In the genomic region with DNA sequence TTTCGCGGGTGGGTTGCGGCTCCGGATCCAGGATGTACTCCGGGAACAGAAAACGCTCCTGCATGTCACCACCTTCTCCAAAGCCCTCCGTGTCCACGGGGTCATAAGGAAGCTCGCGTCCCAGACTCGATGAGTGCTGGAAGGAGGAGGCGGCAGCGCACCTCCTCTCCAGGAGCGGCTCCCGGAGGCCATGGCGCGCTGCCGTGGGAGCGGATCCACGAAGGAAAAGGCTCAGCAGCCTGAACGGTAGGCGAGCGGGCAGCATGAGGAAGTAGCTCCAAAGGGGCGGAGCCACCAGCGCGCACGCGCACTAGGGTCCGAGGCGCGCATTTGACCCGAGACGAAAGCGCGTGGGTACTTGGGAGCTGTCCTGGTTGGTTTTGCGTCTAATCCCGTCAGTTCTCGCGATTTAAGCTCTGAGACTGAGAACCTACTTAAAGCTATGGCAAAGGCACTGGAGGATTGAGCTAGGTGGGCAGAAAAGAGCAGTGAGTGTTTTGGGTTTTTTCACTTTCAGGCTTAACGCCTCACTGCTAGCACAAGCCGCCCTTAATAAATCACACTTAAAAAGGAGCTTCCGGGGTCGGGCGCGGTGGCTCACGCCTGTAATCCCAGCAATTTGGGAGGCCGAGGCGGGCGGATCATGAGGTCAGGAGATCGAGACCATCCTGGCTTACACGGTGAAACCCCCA, we compare ENCODE assay signal across 8 cellular contexts. TPM values are rescaled to one million over a fixed set of nuclear protein-coding genes. Genes with fewer than 3 reads are reported as not detected.
A peak's percentile ranks its signal among the peaks of the same experiment; 100 is the strongest.
DNase-seq lines count a peak whose midpoint lies in the region; ATAC-seq, FAIRE-seq and TF ChIP-seq lines count a peak whose summit lies in the region.

A gene (minus strand): TSS at position 286 of the 692 bp plus-strand sequence. CDS start 21 bp downstream, at position 265.

- H3K4me3 ChIP-seq in kidney (ENCODE audit: low read length in 2 of 2), result peak within 1 kb of the TSS; percentile 97

- peak; percentile 94 for DNase-seq in AML-193 (lab: John Stamatoyannopoulos, UW)
- DNase-seq in NCI-H510A treated with DMSO at 0.1 percent for 48 hours (lab: John Stamatoyannopoulos, UW), result peak; percentile 98
- DNase-seq in activated CD4-positive, alpha-beta T cell treated with anti-CD3 and anti-CD28 coated beads for 24 hours (ENCODE audit: low read depth in 2 of 2), result peak; percentile 95 to 96
- DNase-seq in chondrocyte (ENCODE audit: low spot score), result peak; percentile 98
- peak; percentile 99 for DNase-seq in kidney
- DNase-seq in stimulated activated CD4-positive, alpha-beta T cell treated with anti-CD3 and anti-CD28 coated beads, Interleukin-15, amount 100 ng/mL, for 24 hours, result peak; percentile 96

- peak; percentile 86 for FAIRE-seq in kidney (lab: Jason Lieb, UNC)

- intact Hi-C loops in kidney (cut with DNase I), result no loop called here

- H3K9ac ChIP-seq in kidney (ENCODE audit: low read length in 2 of 2), result peak within 1 kb of the TSS; percentile 66 to 91

- peak within 1 kb of the TSS; percentile 71 to 82 for H3K27ac ChIP-seq in kidney (ENCODE audit: low read depth in 2 of 2, low read length in 2 of 2)

- H3K36me3 Mint-ChIP-seq in chondrocyte (ENCODE audit: low read depth), result peaks cover 13% of the 10 kb centered on the region

- H3K4me1 Mint-ChIP-seq in chondrocyte (ENCODE audit: low read depth), result peaks cover 55% of the 10 kb centered on the region

- peaks cover 0 to 10% of the 10 kb centered on the region in 2 donors for H3K9me3 ChIP-seq in kidney (ENCODE audit: control insufficient read depth in 1 of 2, low read length in 2 of 2)

- peaks cover 4% of the 10 kb centered on the region for H3K9me3 Mint-ChIP-seq in chondrocyte (ENCODE audit: low read depth)

- peak within 1 kb of the TSS; percentile 100 for H3K4me3 Mint-ChIP-seq in chondrocyte (ENCODE audit: unreplicated experiment)

- peak within 1 kb of the TSS; percentile 100 for H3K27ac Mint-ChIP-seq in chondrocyte (ENCODE audit: unreplicated experiment)

- ATAC-seq in HG03439 (IDR thresholded peaks at IDR 0.05; ENCODE audit: unreplicated experiment), result peak; percentile 79

- TF ChIP-seq POLR2A in GM19193 (IDR thresholded peaks at IDR 0.05; ENCODE audit: extremely low read depth, insufficient read depth, insufficient read length), result peak; percentile 82

- peaks cover 0 to 12% of the 10 kb centered on the region in 2 donors for H3K4me1 ChIP-seq in kidney (ENCODE audit: control insufficient read depth in 1 of 2, insufficient read depth in 1 of 2, low read depth in 1 of 2, low read length in 2 of 2)

- no peaks in the 10 kb centered on the region for H3K27me3 Mint-ChIP-seq in chondrocyte (ENCODE audit: low read depth)

- TF ChIP-seq CTCF in chondrocyte (IDR thresholded peaks at IDR 0.05) (no peak), kidney (IDR thresholded peaks at IDR 0.05; ENCODE audit: borderline replicate concordance, extremely low read depth, insufficient read depth) (no peak)

- peaks cover 13 to 15% of the 10 kb centered on the region in 2 donors for H3K36me3 ChIP-seq in kidney (ENCODE audit: control insufficient read depth in 1 of 2, insufficient read depth in 2 of 2, low read length in 2 of 2)

RNA-seq across cellular contexts. Expression of the gene that starts here (rescaled TPM):
- total RNA-seq in chondrocyte (12.9 to 14.5 TPM (median 13.9 TPM) in 3 replicates), kidney (14.2 TPM)
- polyA plus RNA-seq in kidney (ENCODE audit: insufficient read depth, low read depth, low replicate concordance), result 8.7 TPM

Comparison
In these comparisons a context has a peak if more than half of its experiments do, and no peak if none do; other contexts are left out.
1. Peak in every context shown above with its lines: DNase-seq, ATAC-seq, H3K4me3 ChIP-seq and H3K27ac ChIP-seq.